In the genomic region with DNA sequence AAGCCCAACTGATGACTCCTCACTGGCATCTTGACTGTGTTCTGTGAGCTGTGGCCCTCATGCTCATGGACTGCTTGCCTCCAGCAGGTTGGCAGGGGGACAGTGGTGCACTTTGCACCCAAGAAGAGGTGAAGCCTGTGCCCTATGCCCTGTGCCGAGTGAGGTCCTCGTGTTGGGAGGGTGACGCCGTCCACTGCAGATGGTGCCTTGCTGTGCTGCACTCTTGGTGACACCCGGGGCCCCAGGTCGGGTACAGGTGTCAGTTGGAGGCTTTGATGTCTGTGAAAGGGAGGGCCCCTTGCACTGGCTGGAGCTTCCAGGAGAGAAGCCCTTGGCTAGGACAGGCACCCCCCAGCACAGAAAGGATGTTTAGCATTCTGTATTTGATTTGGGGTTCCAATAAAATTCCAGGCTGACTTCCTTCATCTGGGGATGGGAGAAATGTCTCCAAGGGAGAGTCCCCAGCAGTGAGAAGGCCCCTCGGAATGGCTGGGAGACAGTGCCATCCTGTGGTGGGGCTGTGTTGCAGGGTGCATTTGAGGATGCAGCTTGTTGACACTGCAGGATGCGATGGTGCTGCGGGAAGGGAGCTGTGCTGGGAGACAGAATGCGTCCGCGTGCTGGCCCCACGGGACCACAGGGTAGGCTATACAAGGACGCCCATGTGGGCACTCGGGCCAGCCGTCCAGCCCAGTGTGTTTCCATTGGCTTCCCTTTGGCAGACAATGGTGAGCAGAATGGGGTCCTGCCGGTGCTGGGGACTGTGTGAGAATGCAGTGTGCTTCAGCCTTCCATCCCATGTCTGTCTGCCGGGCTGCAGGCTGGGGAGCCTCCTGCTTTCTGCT, we compare ENCODE assay signal across 1 cellular context.
A peak's percentile ranks its signal among the peaks of the same experiment; 100 is the strongest.
TF ChIP-seq lines count a peak whose summit lies in the region.

No MANE protein-coding gene starts in this region.

TF ChIP-seq in HepG2, 621 proteins besides CTCF, POLR2A, EP300 and RAD21 (continues in another document):
- TF ChIP-seq EZH2 (conservative IDR thresholded peaks at IDR 0.05; ENCODE audit: low read depth, low read length) (no peak), RXRB (CRISPR knock-in tag; IDR thresholded peaks at IDR 0.05; ENCODE audit: borderline replicate concordance) (peak; percentile 70; the same call in 1 of the 2 replicates), ZNF276 (CRISPR knock-in tag; IDR thresholded peaks at IDR 0.05; ENCODE audit: low read depth) (peak; percentile 98), MTF1 (CRISPR knock-in tag; IDR thresholded peaks at IDR 0.05) (no peak), NONO (IDR thresholded peaks at IDR 0.05) (no peak), NONO (CRISPR knock-in tag; conservative IDR thresholded peaks at IDR 0.05) (0 out of 2 replicates have a peak, but pooled peaks have one; percentile 38), FOXC1 (CRISPR knock-in tag; IDR thresholded peaks at IDR 0.05; ENCODE audit: borderline replicate concordance) (peak; percentile 50; the same call in 1 of the 2 replicates), RXRA (CRISPR knock-in tag; IDR thresholded peaks at IDR 0.05) (peak; percentile 59; the same call in 1 of the 2 replicates), ZFY (CRISPR knock-in tag; IDR thresholded peaks at IDR 0.05) (peak; percentile 36; the same call in 1 of the 2 replicates), ZNF761 (CRISPR knock-in tag; conservative IDR thresholded peaks at IDR 0.05) (0 out of 2 replicates have a peak, but pooled peaks have one; percentile 11), ZNF891 (CRISPR knock-in tag; IDR thresholded peaks at IDR 0.05) (peak; percentile 76; the same call in 1 of the 2 replicates), NR2C2 (CRISPR knock-in tag; IDR thresholded peaks at IDR 0.05; ENCODE audit: borderline replicate concordance) (peak; percentile 72), ZFP91 (CRISPR knock-in tag; IDR thresholded peaks at IDR 0.05; ENCODE audit: borderline replicate concordance) (peak; percentile 60; the same call in 1 of the 2 replicates), ZNF318 (CRISPR knock-in tag; IDR thresholded peaks at IDR 0.05) (no peak), SALL1 (CRISPR knock-in tag; IDR thresholded peaks at IDR 0.05) (peak; percentile 40), FOXA3 (CRISPR knock-in tag; IDR thresholded peaks at IDR 0.05) (peak; percentile 91), ZMYM4 (CRISPR knock-in tag; IDR thresholded peaks at IDR 0.05) (0 out of 2 replicates have a peak, but pooled peaks have one; percentile 43), ZNF343 (CRISPR knock-in tag; IDR thresholded peaks at IDR 0.05) (no peak), SP140L (CRISPR knock-in tag; IDR thresholded peaks at IDR 0.05; ENCODE audit: borderline replicate concordance) (no peak), SIN3A (IDR thresholded peaks at IDR 0.05; ENCODE audit: borderline replicate concordance, low read depth, low read length) (peak; percentile 61; the same call in 1 of the 2 replicates), KLF16 (CRISPR knock-in tag; IDR thresholded peaks at IDR 0.05) (peak in 1 of 2 experiments; percentile 34; a peak in 1 of 4 replicates)
- TF ChIP-seq, protein P1, sequence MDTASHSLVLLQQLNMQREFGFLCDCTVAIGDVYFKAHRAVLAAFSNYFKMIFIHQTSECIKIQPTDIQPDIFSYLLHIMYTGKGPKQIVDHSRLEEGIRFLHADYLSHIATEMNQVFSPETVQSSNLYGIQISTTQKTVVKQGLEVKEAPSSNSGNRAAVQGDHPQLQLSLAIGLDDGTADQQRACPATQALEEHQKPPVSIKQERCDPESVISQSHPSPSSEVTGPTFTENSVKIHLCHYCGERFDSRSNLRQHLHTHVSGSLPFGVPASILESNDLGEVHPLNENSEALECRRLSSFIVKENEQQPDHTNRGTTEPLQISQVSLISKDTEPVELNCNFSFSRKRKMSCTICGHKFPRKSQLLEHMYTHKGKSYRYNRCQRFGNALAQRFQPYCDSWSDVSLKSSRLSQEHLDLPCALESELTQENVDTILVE (CRISPR knock-in tag; IDR thresholded peaks at IDR 0.05) = 0 out of 2 replicates have a peak, but pooled peaks have one; percentile 23
- TF ChIP-seq, protein P2, sequence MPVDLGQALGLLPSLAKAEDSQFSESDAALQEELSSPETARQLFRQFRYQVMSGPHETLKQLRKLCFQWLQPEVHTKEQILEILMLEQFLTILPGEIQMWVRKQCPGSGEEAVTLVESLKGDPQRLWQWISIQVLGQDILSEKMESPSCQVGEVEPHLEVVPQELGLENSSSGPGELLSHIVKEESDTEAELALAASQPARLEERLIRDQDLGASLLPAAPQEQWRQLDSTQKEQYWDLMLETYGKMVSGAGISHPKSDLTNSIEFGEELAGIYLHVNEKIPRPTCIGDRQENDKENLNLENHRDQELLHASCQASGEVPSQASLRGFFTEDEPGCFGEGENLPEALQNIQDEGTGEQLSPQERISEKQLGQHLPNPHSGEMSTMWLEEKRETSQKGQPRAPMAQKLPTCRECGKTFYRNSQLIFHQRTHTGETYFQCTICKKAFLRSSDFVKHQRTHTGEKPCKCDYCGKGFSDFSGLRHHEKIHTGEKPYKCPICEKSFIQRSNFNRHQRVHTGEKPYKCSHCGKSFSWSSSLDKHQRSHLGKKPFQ (CRISPR knock-in tag; IDR thresholded peaks at IDR 0.05; ENCODE audit: insufficient replicate concordance) = no peak
- TF ChIP-seq, protein P3, sequence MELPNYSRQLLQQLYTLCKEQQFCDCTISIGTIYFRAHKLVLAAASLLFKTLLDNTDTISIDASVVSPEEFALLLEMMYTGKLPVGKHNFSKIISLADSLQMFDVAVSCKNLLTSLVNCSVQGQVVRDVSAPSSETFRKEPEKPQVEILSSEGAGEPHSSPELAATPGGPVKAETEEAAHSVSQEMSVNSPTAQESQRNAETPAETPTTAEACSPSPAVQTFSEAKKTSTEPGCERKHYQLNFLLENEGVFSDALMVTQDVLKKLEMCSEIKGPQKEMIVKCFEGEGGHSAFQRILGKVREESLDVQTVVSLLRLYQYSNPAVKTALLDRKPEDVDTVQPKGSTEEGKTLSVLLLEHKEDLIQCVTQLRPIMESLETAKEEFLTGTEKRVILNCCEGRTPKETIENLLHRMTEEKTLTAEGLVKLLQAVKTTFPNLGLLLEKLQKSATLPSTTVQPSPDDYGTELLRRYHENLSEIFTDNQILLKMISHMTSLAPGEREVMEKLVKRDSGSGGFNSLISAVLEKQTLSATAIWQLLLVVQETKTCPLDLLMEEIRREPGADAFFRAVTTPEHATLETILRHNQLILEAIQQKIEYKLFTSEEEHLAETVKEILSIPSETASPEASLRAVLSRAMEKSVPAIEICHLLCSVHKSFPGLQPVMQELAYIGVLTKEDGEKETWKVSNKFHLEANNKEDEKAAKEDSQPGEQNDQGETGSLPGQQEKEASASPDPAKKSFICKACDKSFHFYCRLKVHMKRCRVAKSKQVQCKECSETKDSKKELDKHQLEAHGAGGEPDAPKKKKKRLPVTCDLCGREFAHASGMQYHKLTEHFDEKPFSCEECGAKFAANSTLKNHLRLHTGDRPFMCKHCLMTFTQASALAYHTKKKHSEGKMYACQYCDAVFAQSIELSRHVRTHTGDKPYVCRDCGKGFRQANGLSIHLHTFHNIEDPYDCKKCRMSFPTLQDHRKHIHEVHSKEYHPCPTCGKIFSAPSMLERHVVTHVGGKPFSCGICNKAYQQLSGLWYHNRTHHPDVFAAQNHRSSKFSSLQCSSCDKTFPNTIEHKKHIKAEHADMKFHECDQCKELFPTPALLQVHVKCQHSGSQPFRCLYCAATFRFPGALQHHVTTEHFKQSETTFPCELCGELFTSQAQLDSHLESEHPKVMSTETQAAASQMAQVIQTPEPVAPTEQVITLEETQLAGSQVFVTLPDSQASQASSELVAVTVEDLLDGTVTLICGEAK (IDR thresholded peaks at IDR 0.05) = no peak
- TF ChIP-seq, protein P3 (CRISPR knock-in tag; IDR thresholded peaks at IDR 0.05) = peak; percentile 82
